In genomic region chr4:132276185-132276584, GRCh38 we compare ENCODE assay signal across 27 cellular contexts.
"Had no signal": no experiment of that assay in that cellular context is flagged by ENCODE, and none has a peak within 500 bp of the region (broad histone marks: within the 10 kb centered on the region; RNA-seq: fewer than 3 reads in every experiment).

No MANE protein-coding gene starts in this region.

- H3K4me3 ChIP-seq: gastroesophageal sphincter, pancreas, prostate gland, sigmoid colon had no signal

- H3K36me3 ChIP-seq: brain microvascular endothelial cell, gastroesophageal sphincter, pancreas, prostate gland, sigmoid colon had no signal

- H3K4me1 ChIP-seq: gastroesophageal sphincter, pancreas, prostate gland, sigmoid colon had no signal

- ATAC-seq: activated CD4-positive, alpha-beta T cell treated with anti-CD3 and anti-CD28 coated beads for 36 hours; gastroesophageal sphincter; left colon; naive thymus-derived CD8-positive, alpha-beta T cell; pancreas; stimulated activated effector memory CD8-positive, alpha-beta T cell treated with anti-CD3 and anti-CD28 coated beads, Interleukin-12 subunit alpha, Interleukin-12 subunit beta, amount 100 ng/mL, for 72 hours; stimulated activated naive CD8-positive, alpha-beta T cell treated with anti-CD3 and anti-CD28 coated beads, Interleukin-15, amount 100 ng/mL, for 72 hours had no signal

- DNase-seq: activated CD4-positive, alpha-beta T cell treated with anti-CD3 and anti-CD28 coated beads for 36 hours; activated CD4-positive, alpha-beta T cell treated with anti-CD3 and anti-CD28 coated beads, Interleukin-2, amount 50 U/mL, for 4 hours; activated CD4-positive, CD25-positive, alpha-beta regulatory T cell; activated CD8-positive, alpha-beta memory T cell treated with anti-CD3 and anti-CD28 coated beads for 24 hours; activated effector memory CD4-positive, alpha-beta T cell treated with Interleukin-2 at 50 U/mL for 16 hours; activated naive CD4-positive, alpha-beta T cell treated with anti-CD3 and anti-CD28 coated beads, Interleukin-2, amount 10 ng/mL, durations not matched to agents 7 days and 5 days; amniotic stem cell; brain microvascular endothelial cell; caudate nucleus; cortex of kidney; hippocampal formation; left colon; naive thymus-derived CD8-positive, alpha-beta T cell; nucleus accumbens; sigmoid colon; small intestine; stimulated activated CD4-positive, alpha-beta T cell treated with anti-CD3 and anti-CD28 coated beads, Interleukin-4, amount 100 ng/mL, for 24 hours; stimulated activated naive CD8-positive, alpha-beta T cell treated with anti-CD3 and anti-CD28 coated beads, Interleukin-15, amount 100 ng/mL, for 72 hours; substantia nigra; T-helper 1 cell had no signal

- H3K9me3 ChIP-seq: gastroesophageal sphincter, pancreas, prostate gland, sigmoid colon had no signal

- FAIRE-seq: astrocyte, endothelial cell of umbilical vein, keratinocyte, pancreas, small intestine had no signal

- H3K27me3 ChIP-seq: brain microvascular endothelial cell, gastroesophageal sphincter, pancreas, sigmoid colon had no signal

- H3K27ac ChIP-seq: brain microvascular endothelial cell, gastroesophageal sphincter, pancreas, prostate gland, sigmoid colon had no signal
